In genomic region chr6:72619883-72620696, GRCh38 we compare ENCODE assay signal across 8 cellular contexts. TPM values are rescaled to one million over a fixed set of nuclear protein-coding genes. Genes with fewer than 3 reads are reported as not detected.
DNase-seq lines count a peak whose midpoint lies in the region; ATAC-seq and TF ChIP-seq lines count a peak whose summit lies in the region.

No MANE protein-coding gene starts in this region.

- peaks cover 4% of the 10 kb centered on the region; the same call in 1 of the 2 replicates for H3K36me3 Mint-ChIP-seq in HFFc6 (ENCODE audit: low read depth)

- H3K79me2 ChIP-seq in fibroblast of lung (ENCODE audit: control insufficient read depth, insufficient read depth, low read length), result peaks cover 11% of the 10 kb centered on the region

- peak overlapping the region; percentile 96 for H3K4me3 Mint-ChIP-seq in HFFc6

- no peak overlapping the region for H3K9ac ChIP-seq in fibroblast of lung (ENCODE audit: insufficient read depth, low read length)

- peak overlapping the region; percentile 78 for H3K27ac Mint-ChIP-seq in HFFc6

- TF ChIP-seq CTCF in HFFc6 (IDR thresholded peaks at IDR 0.05) (peak; percentile 28; the same call in 1 of the 2 replicates), fibroblast of lung (conservative IDR thresholded peaks at IDR 0.05 in 1 of 2, IDR thresholded peaks at IDR 0.05 in 1 of 2; ENCODE audit: low read depth in 1 of 2, low read length in 2 of 2) (no peak)

- no peaks in the 10 kb centered on the region for H3K9me3 ChIP-seq in fibroblast of lung (ENCODE audit: control insufficient read depth, insufficient read depth, low read depth, low read length)
- H3K9me3 ChIP-seq in neuron (ENCODE audit: low read length), result no peaks in the 10 kb centered on the region

- H3K27me3 Mint-ChIP-seq in HFFc6 (ENCODE audit: insufficient read depth), result no peaks in the 10 kb centered on the region

- peaks cover 2% of the 10 kb centered on the region for H3K4me1 ChIP-seq in fibroblast of lung (ENCODE audit: control insufficient read depth, extremely low read depth, insufficient read depth, low read length)
- H3K4me1 ChIP-seq in neuron (ENCODE audit: insufficient read depth, low read length), result peaks cover 28% of the 10 kb centered on the region

- peak overlapping the region; percentile 78 for H2AFZ ChIP-seq in fibroblast of lung (ENCODE audit: low read length)
- H2AFZ ChIP-seq in neuron (ENCODE audit: low read depth, low read length), result peak overlapping the region; percentile 20

- peak overlapping the region; percentile 86 for H3K4me2 ChIP-seq in fibroblast of lung (ENCODE audit: extremely low read depth, insufficient read depth, low read length)

- no peaks in the 10 kb centered on the region for H3K27me3 ChIP-seq in fibroblast of lung (ENCODE audit: control insufficient read depth, insufficient read depth, low read length)
- peaks cover 58% of the 10 kb centered on the region for H3K27me3 ChIP-seq in neuron (ENCODE audit: insufficient read depth, low read length)

- H3K36me3 ChIP-seq in fibroblast of lung (ENCODE audit: control insufficient read depth, insufficient read depth, low read length) (no peaks in the 10 kb centered on the region), neuron (ENCODE audit: insufficient read depth, low read length) (no peaks in the 10 kb centered on the region)

- peak; percentile 47 for DNase-seq in HFFc6
- DNase-seq in NCI-H526 treated with DMSO at 0.1 percent for 48 hours (lab: John Stamatoyannopoulos, UW), result peak; percentile 26
- peak; percentile 78 for DNase-seq in activated T-cell treated with anti-CD3 and anti-CD28 coated beads for 24 hours (ENCODE audit: low read depth)
- peak in 1 of 2 donors; percentile 59 for DNase-seq in fibroblast of lung (ENCODE audit: low read depth in 2 of 2)
- no peak for DNase-seq in NCI-H2029 (lab: John Stamatoyannopoulos, UW)

- no peaks in the 10 kb centered on the region for H3K9me3 Mint-ChIP-seq in HFFc6

- H3K27ac ChIP-seq in fibroblast of lung (ENCODE audit: insufficient read depth, low read length), result no peak overlapping the region
- H3K27ac ChIP-seq in temporal lobe (ENCODE audit: low read depth, low read length), result peak overlapping the region; percentile 20

- peaks cover 62% of the 10 kb centered on the region for H3K4me1 Mint-ChIP-seq in HFFc6 (ENCODE audit: low read depth)

- peak; percentile 72 for ATAC-seq in GM18499 (IDR thresholded peaks at IDR 0.05; ENCODE audit: insufficient read depth, unreplicated experiment)

- H4K20me1 ChIP-seq in fibroblast of lung (ENCODE audit: control insufficient read depth, extremely low read depth, insufficient read depth, low read length), result no peaks in the 10 kb centered on the region

- H3K4me3 ChIP-seq in fibroblast of lung (replicated peaks in 1 of 4; ENCODE audit: control extremely low read depth in 1 of 4, insufficient read depth in 1 of 4, low read depth in 3 of 4, low read length in 4 of 4) (peak overlapping the region; percentile 5 to 80 (median 72)), neuron (ENCODE audit: low read length) (peak overlapping the region; percentile 22)

RNA-seq across cellular contexts. Expression of gene KCNQ5, which starts 1.8 kb away (rescaled TPM):
- total RNA-seq in HFFc6 (2021; fragmentation: NEBNext Ultra II Directional; extraction: Animal tissue kit (Norgen Biotek cat#: 25700)), result 10 to 100 TPM; 16.3 to 35.5 (median 20.2) TPM
- total RNA-seq in fibroblast of lung (4.6 and 4.9 TPM in 2 replicates), temporal lobe (17.2 TPM)
- polyA plus RNA-seq in fibroblast of lung, result 0.74 and 3.1 TPM in 2 replicates
- 0.93 and 2.8 TPM in 2 replicates for polyA plus RNA-seq in fibroblast of lung (2012)
- 2.9 and 7.2 TPM in 2 replicates for polyA minus RNA-seq in fibroblast of lung (ENCODE audit: low replicate concordance)
